Comparison of ENCODE assay signal across 8 cellular contexts in genomic region chr13:102773441-102774209, GRCh38. TPM values are rescaled to one million over a fixed set of nuclear protein-coding genes. Genes with fewer than 3 reads are reported as not detected.
DNase-seq lines count a peak whose midpoint lies in the region; ATAC-seq and TF ChIP-seq lines count a peak whose summit lies in the region.

TEX30 (minus strand) TSS chr13:102773786; CDS start chr13:102770026, 3,760 bp downstream.

- H3K27me3 ChIP-seq in ACC112 (ENCODE audit: insufficient read depth, low read length) (no peaks in the 10 kb centered on the region), mammary epithelial cell (ENCODE audit: insufficient read depth, low read length) (no peaks in the 10 kb centered on the region), smooth muscle cell (ENCODE audit: low read depth) (no peaks in the 10 kb centered on the region)

- peak within 1 kb of the TSS; percentile 69 for H3K9ac ChIP-seq in mammary epithelial cell (ENCODE audit: insufficient read depth, low read length)
- H3K9ac ChIP-seq in smooth muscle cell (ENCODE audit: low read depth) = peak within 1 kb of the TSS; percentile 84

- BruUV-seq in mammary epithelial cell (replicated peaks; lab: Mats Ljungman, UMichigan) = TSS peak; percentile 65

- H3K79me2 ChIP-seq in ACC112 (ENCODE audit: control insufficient read depth, insufficient read depth, low read length, unreplicated experiment) (peaks cover 36% of the 10 kb centered on the region), mammary epithelial cell (ENCODE audit: insufficient read depth, low read length) (peaks cover 26% of the 10 kb centered on the region), smooth muscle cell (ENCODE audit: low read depth) (peaks cover 10% of the 10 kb centered on the region)

- DNase-seq in NCI-H2107 treated with DMSO at 0.1 percent for 48 hours (lab: John Stamatoyannopoulos, UW; ENCODE audit: unreplicated experiment) = peak; percentile 22
- DNase-seq in mammary epithelial cell = peak; percentile 86
- peak; percentile 93 for DNase-seq in iPS-NIHi11 (ENCODE audit: low spot score)
- peak; percentile 60 for DNase-seq in smooth muscle cell (lab: John Stamatoyannopoulos, UW; ENCODE audit: unreplicated experiment)

- intact Hi-C loops in mammary epithelial cell (cut with micrococcal nuclease) = loop anchor here (1.0 kb wide), 3 partner anchors 25 to 74 kb away; partner anchors contain the start of gene POGLUT2

- H2AFZ ChIP-seq in ACC112 (ENCODE audit: low read length, unreplicated experiment) (peak within 1 kb of the TSS; percentile 19), mammary epithelial cell (ENCODE audit: low read depth, low read length) (peak within 1 kb of the TSS; percentile 97), smooth muscle cell (ENCODE audit: low read depth) (peak within 1 kb of the TSS; percentile 100)

- TF ChIP-seq CTCF in WI38 (IDR thresholded peaks at IDR 0.05; ENCODE audit: low read depth, low read length) = no peak
- TF ChIP-seq CTCF in mammary epithelial cell (conservative IDR thresholded peaks at IDR 0.05 in 1 of 2, IDR thresholded peaks at IDR 0.05 in 1 of 2; ENCODE audit: extremely low read depth in 1 of 2, insufficient read depth in 1 of 2, low read depth in 1 of 2, low read length in 2 of 2) = no peak
- TF ChIP-seq CTCF in smooth muscle cell (IDR thresholded peaks at IDR 0.05; ENCODE audit: borderline replicate concordance, insufficient read depth, poor library complexity, severe bottlenecking) = no peak

- in situ Hi-C loops in mammary epithelial cell (cut with MboI; ENCODE audit: low sequenced_read_pairs in 2 of 2) = no loop called here

- H3K4me3 ChIP-seq in ACC112 (ENCODE audit: low read depth, low read length) (peak within 1 kb of the TSS; percentile 90), WI38 (ENCODE audit: low read depth, low read length) (peak within 1 kb of the TSS; percentile 84), mammary epithelial cell (replicated peaks in 1 of 3; ENCODE audit: insufficient read depth in 1 of 3, low read depth in 2 of 3, low read length in 3 of 3) (peak within 1 kb of the TSS; percentile 75 to 92 (median 83)), smooth muscle cell (peak within 1 kb of the TSS; percentile 79)

- CTCF ChIA-PET in mammary epithelial cell (lab: Charles Lee; ENCODE audit: low non-redundant PET) = interaction anchor here (0.6 kb wide), 1 partner anchor 17 kb away, joined by 6 read pairs; no protein-coding TSS in a partner anchor

- 13% methylated on average over 12 of the region's 85 CpGs for WGBS in mammary epithelial cell (ENCODE audit: low coverage, missing lambda C conversion rate)
- WGBS in smooth muscle cell (ENCODE audit: low lambda C conversion rate) = 11% methylated on average over 82 of the region's 85 CpGs

- ATAC-seq in GM18858 (IDR thresholded peaks at IDR 0.05; ENCODE audit: unreplicated experiment) = peak; percentile 87
- ATAC-seq in HG03064 (IDR thresholded peaks at IDR 0.05; ENCODE audit: low read depth, unreplicated experiment) = peak; percentile 91

- no peaks in the 10 kb centered on the region for H4K20me1 ChIP-seq in mammary epithelial cell (ENCODE audit: insufficient read depth, low read length)
- H4K20me1 ChIP-seq in smooth muscle cell (ENCODE audit: low read depth) = no peaks in the 10 kb centered on the region

- H3K4me2 ChIP-seq in mammary epithelial cell (ENCODE audit: insufficient read depth, low read depth, low read length) (peak within 1 kb of the TSS; percentile 92), smooth muscle cell (peak within 1 kb of the TSS; percentile 89)

- H3K36me3 ChIP-seq in ACC112 (ENCODE audit: insufficient read depth, low read length) = no peaks in the 10 kb centered on the region
- no peaks in the 10 kb centered on the region for H3K36me3 ChIP-seq in mammary epithelial cell (ENCODE audit: insufficient read depth, low read length)
- H3K36me3 ChIP-seq in smooth muscle cell (ENCODE audit: low read depth) = no peaks in the 10 kb centered on the region

- no peaks in the 10 kb centered on the region for H3F3A ChIP-seq in smooth muscle cell (ENCODE audit: low read depth)

- peak within 1 kb of the TSS; percentile 64; the same call in 1 of the 2 replicates for H3K27ac ChIP-seq in ACC112 (ENCODE audit: low read depth, low read length)
- peak within 1 kb of the TSS; percentile 54 for H3K27ac ChIP-seq in mammary epithelial cell (ENCODE audit: insufficient read depth, low read depth, low read length)
- H3K27ac ChIP-seq in smooth muscle cell (ENCODE audit: low read depth) = peak within 1 kb of the TSS; percentile 73

- dilution Hi-C loops in mammary epithelial cell (cut with HindIII; ENCODE audit: low sequenced_read_pairs) = no loop called here

- H3K9me3 ChIP-seq in mammary epithelial cell (replicated peaks; ENCODE audit: insufficient read depth, low read length) (no peaks in the 10 kb centered on the region), smooth muscle cell (replicated peaks; ENCODE audit: low read depth) (no peaks in the 10 kb centered on the region)

- H3K4me1 ChIP-seq in ACC112 (ENCODE audit: control insufficient read depth, insufficient read depth, low read length, unreplicated experiment) (peaks cover 27% of the 10 kb centered on the region), mammary epithelial cell (ENCODE audit: insufficient read depth, low read length) (peaks cover 6% of the 10 kb centered on the region), smooth muscle cell (ENCODE audit: low read depth) (peaks cover 10% of the 10 kb centered on the region)

RNA-seq across cellular contexts. Expression of gene TEX30, which starts in this region (rescaled TPM):
- total RNA-seq in mammary epithelial cell (10 to 100 TPM; 10.5 to 14.2 TPM), smooth muscle cell (14.0 and 15.3 TPM in 2 replicates)
- polyA plus RNA-seq in mammary epithelial cell (16.6 TPM), smooth muscle cell (17.2 and 17.4 TPM in 2 replicates)
- polyA minus RNA-seq in mammary epithelial cell = 9.0 TPM

Comparison
In these comparisons a context has a peak if more than half of its experiments do, and no peak if none do; other contexts are left out.
1. Peak in every context shown above with its lines: DNase-seq, ATAC-seq, H3K4me3 ChIP-seq and H3K27ac ChIP-seq.
2. H2AFZ ChIP-seq: peak in every context shown above with its lines; median percentile 100 in smooth muscle cell; 97 in mammary epithelial cell; 19 in ACC112.
3. DNase-seq: peak in every context shown above with its lines; median percentile 93 in iPS-NIHi11; 86 in mammary epithelial cell; 60 in smooth muscle cell; 22 in NCI-H2107 treated with DMSO at 0.1 percent for 48 hours.